Comparison of ENCODE assay signal across 1 cellular context in the genomic region with DNA sequence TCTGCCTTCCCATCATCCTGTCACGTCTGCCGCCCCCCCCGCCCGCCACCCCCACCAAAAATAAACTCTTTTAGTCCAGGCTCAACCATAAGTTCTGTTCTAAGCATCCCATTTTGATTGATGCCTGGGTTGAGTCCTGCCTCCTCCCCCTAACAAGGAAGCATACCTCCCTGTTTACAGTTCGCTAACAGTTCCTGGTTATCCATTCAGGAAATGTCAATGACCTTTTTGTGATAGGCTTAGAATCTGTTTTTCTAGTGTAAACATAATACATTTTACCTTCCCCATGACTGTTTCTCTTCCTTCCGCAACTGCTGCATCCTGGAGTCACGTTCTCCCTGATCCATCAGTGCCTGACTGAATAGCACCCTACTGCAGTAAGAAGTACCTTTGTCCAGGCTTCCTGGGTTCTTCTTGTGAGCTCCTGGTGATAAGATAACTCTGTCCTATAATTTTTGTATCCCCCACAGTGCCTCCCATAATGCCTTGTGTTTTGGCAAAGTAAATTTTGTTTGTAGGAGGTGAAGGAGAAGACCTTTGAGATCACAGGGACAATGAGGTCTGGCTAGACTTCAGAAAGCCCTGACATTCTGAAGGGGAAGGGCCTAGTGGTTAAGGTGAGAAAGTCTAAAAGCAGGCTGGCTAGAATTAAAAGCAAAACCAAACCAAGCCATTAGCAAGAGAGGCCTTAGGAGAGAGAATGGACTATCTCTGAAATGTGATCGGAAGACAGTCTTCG.
TF ChIP-seq lines count a peak whose summit lies in the region.

No MANE protein-coding gene starts in this region.

TF ChIP-seq in HepG2, 621 proteins besides CTCF, POLR2A, EP300 and RAD21 (continued from another document):
- no peak for TF ChIP-seq AHR (CRISPR knock-in tag; IDR thresholded peaks at IDR 0.05)
- no peak for TF ChIP-seq NR3C1 (CRISPR knock-in tag; IDR thresholded peaks at IDR 0.05)
